In genomic region chr13:23876265-23876664, GRCh38 we compare ENCODE assay signal across 10 cellular contexts. TPM values are rescaled to one million over a fixed set of nuclear protein-coding genes. Genes with fewer than 3 reads are reported as not detected.
DNase-seq lines count a peak whose midpoint lies in the region; ATAC-seq and TF ChIP-seq lines count a peak whose summit lies in the region.
"Had no signal": no experiment of that assay in that cellular context is flagged by ENCODE, and none has a peak within 500 bp of the region (broad histone marks: within the 10 kb centered on the region; RNA-seq: fewer than 3 reads in every experiment).

No MANE protein-coding gene starts in this region.

- H3K27me3 ChIP-seq in liver (ENCODE audit: control insufficient read depth in 4 of 4, insufficient read depth in 4 of 4, low read length in 3 of 4): no peaks in the 10 kb centered on the region

- TF ChIP-seq RAD21 in liver (IDR thresholded peaks at IDR 0.05): peak; percentile 70 to 79

- TF ChIP-seq CTCF in HFF-Myc (IDR thresholded peaks at IDR 0.05; ENCODE audit: low read depth, low read length, missing control alignments) (peak; percentile 38), WI38 (IDR thresholded peaks at IDR 0.05; ENCODE audit: low read depth, low read length) (peak; percentile 32; the same call in 1 of the 2 replicates), liver (IDR thresholded peaks at IDR 0.05; ENCODE audit: low read depth, low read length, missing input control) (peak; percentile 53)

- no peaks in the 10 kb centered on the region for H3K4me1 ChIP-seq in liver (ENCODE audit: control insufficient read depth in 4 of 4, insufficient read depth in 4 of 4, low read length in 3 of 4)

- peak; percentile 4 for DNase-seq in DMS 273 treated with DMSO at 0.1 percent for 48 hours (lab: John Stamatoyannopoulos, UW)
- no peak for DNase-seq in HFF-Myc (ENCODE audit: extremely low read depth, low read depth)
- no peak for DNase-seq in ecto neural progenitor cell (ENCODE audit: low spot score)
- DNase-seq in stimulated activated naive CD4-positive, alpha-beta T cell treated with Interleukin-2 at 50 U/mL for 16 hours (lab: John Stamatoyannopoulos, UW): no peak
- DNase-seq in GM19238 (ENCODE audit: insufficient read length, low spot score): no peak
- DNase-seq: Right ventricle myocardium superior had no signal

- no peak overlapping the region for H3K9ac ChIP-seq in liver (ENCODE audit: low read depth in 1 of 2, low read length in 2 of 2)

- H3K9me3 ChIP-seq in liver (ENCODE audit: control insufficient read depth in 4 of 4, low read length in 3 of 4): no peaks in the 10 kb centered on the region

- no peak overlapping the region for H3K27ac ChIP-seq in liver (ENCODE audit: low read depth in 1 of 2, low read length in 2 of 2)

- 32% methylated on average over 2 of the region's 2 CpGs for WGBS in liver

- ATAC-seq in GM21825 (IDR thresholded peaks at IDR 0.05; ENCODE audit: unreplicated experiment): no peak

- peaks cover 0 to 11% (median 5%) of the 10 kb centered on the region in 4 donors for H3K36me3 ChIP-seq in liver (ENCODE audit: control insufficient read depth in 4 of 4, insufficient read depth in 3 of 4, low read depth in 1 of 4, low read length in 3 of 4)

- H3K4me3 ChIP-seq in HFF-Myc (replicated peaks; ENCODE audit: low read depth, low read length) (no peak overlapping the region), WI38 (ENCODE audit: low read depth, low read length) (no peak overlapping the region), liver (ENCODE audit: low read depth in 1 of 3, low read length in 3 of 3) (no peak overlapping the region)

TF ChIP-seq in liver, 16 proteins besides CTCF, POLR2A, EP300 and RAD21:
- TF ChIP-seq ZBTB33 (IDR thresholded peaks at IDR 0.05): no peak
- peak; percentile 78 for TF ChIP-seq HNF4G (IDR thresholded peaks at IDR 0.05)
- no peak for TF ChIP-seq EGR1 (IDR thresholded peaks at IDR 0.05; ENCODE audit: low read depth in 2 of 2)
- TF ChIP-seq JUND (IDR thresholded peaks at IDR 0.05): no peak
- no peak for TF ChIP-seq MAX (IDR thresholded peaks at IDR 0.05)
- no peak for TF ChIP-seq YY1 (IDR thresholded peaks at IDR 0.05)
- no peak for TF ChIP-seq GABPA (IDR thresholded peaks at IDR 0.05 in 1 of 2, conservative IDR thresholded peaks at IDR 0.05 in 1 of 2)
- TF ChIP-seq HNF4A (conservative IDR thresholded peaks at IDR 0.05): peak; percentile 77 to 87
- TF ChIP-seq SP1 (IDR thresholded peaks at IDR 0.05): peak; percentile 44
- TF ChIP-seq NR2F2 (IDR thresholded peaks at IDR 0.05): no peak
TF ChIP-seq in liver: peak in this region for 3.

RNA-seq across cellular contexts. Expression of gene MIPEP, which starts 12.9 kb away (rescaled TPM):
- total RNA-seq in liver: 1 to 10 TPM; 7.4 to 8.8 TPM
- 10 to 100 TPM; 11.5 to 11.7 TPM for polyA plus RNA-seq in liver

RNA-seq across cellular contexts. Expression of gene C1QTNF9B, which starts 21.0 kb away (rescaled TPM):
- total RNA-seq in liver: under 1 TPM in 1 of 2 donors, not detected in 1; 0.08 TPM
- polyA plus RNA-seq in liver: under 1 TPM in 1 of 2 donors, not detected in 1; 0.24 TPM
- total RNA-seq: dermis microvascular lymphatic vessel endothelial cell had no signal
